14 cellular contexts compared by ENCODE assay signal in the genomic region with DNA sequence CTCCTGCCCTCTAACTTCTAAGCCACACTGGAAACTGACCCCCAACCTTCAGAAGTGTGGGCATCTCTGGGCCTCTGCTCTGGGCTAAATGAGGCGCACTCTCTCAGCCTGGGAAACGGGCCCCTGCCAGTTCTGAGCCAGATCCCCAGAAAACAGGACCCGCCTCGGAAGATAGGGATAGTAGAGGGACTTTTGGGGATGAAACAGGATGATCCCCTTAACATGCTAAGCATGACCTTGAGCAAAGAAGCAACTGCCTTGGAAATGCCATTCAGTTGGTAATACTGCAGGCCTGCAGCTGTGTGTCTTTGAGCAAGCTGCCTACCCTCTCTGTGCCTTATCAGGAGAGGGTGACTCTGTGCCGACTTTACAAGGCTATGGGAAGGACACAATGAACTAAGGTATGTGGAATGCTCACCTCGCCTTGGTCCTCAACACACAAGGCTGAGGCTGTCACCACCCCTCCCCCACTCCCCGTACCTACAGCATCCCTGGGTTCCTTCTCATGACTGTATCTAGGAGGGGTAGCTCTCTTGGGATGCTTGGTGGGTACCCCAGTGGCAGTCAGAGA. TPM values are rescaled to one million over a fixed set of nuclear protein-coding genes. Genes with fewer than 3 reads are reported as not detected.
DNase-seq lines count a peak whose midpoint lies in the region; ATAC-seq and TF ChIP-seq lines count a peak whose summit lies in the region.
"Had no signal": no experiment of that assay in that cellular context is flagged by ENCODE, and none has a peak within 500 bp of the region (broad histone marks: within the 10 kb centered on the region; RNA-seq: fewer than 3 reads in every experiment).

No MANE protein-coding gene starts in this region.

- H3K9me3 Mint-ChIP-seq in Caco-2 (ENCODE audit: unreplicated experiment): no peaks in the 10 kb centered on the region
- H3K9me3 Mint-ChIP-seq: activated T-cell treated with anti-CD3 and anti-CD28 coated beads, Interleukin-2, amount 50 U/mL, for 4 hours; CD4-positive, alpha-beta memory T cell; memory B cell had no signal

- H3K79me1 ChIP-seq in trophoblast cell (ENCODE audit: low read length): peaks cover 20% of the 10 kb centered on the region

- H3K4me3 ChIP-seq in Caco-2 (ENCODE audit: low read depth, low read length) (no peak overlapping the region), SJCRH30 (no peak overlapping the region), fibroblast of lung (replicated peaks in 1 of 4; ENCODE audit: control extremely low read depth in 1 of 4, insufficient read depth in 1 of 4, low read depth in 3 of 4, low read length in 4 of 4) (peak overlapping the region in 1 of 4 experiments; percentile 7), trophoblast cell (ENCODE audit: low read depth, low read length) (no peak overlapping the region)
- H3K4me3 ChIP-seq: HAP-1 had no signal

- CTCF ChIA-PET in Caco-2 (lab: Charles Lee): no interaction called here

- no TSS peak for BruUV-seq in Caco-2 (replicated peaks; lab: Mats Ljungman, UMichigan)

- ATAC-seq in GM19395 (IDR thresholded peaks at IDR 0.05; ENCODE audit: unreplicated experiment): no peak
- ATAC-seq: activated T-cell treated with anti-CD3 and anti-CD28 coated beads, Interleukin-2, amount 50 U/mL, for 4 hours had no signal

- H3K4me2 ChIP-seq in fibroblast of lung (ENCODE audit: extremely low read depth, insufficient read depth, low read length): peak overlapping the region; percentile 48
- H3K4me2 ChIP-seq in trophoblast cell (ENCODE audit: low read length): no peak overlapping the region

- peaks cover 3% of the 10 kb centered on the region; the same call in 1 of the 2 replicates for H3K36me3 ChIP-seq in Caco-2 (ENCODE audit: control insufficient read depth, insufficient read depth, low read length)
- H3K36me3 ChIP-seq in SJCRH30: peaks cover 6% of the 10 kb centered on the region; the same call in 1 of the 2 replicates
- peaks cover 3% of the 10 kb centered on the region for H3K36me3 ChIP-seq in fibroblast of lung (ENCODE audit: control insufficient read depth, insufficient read depth, low read length)
- peaks cover 2 to 6% of the 10 kb centered on the region in 2 experiments for H3K36me3 ChIP-seq in trophoblast cell (ENCODE audit: control insufficient read depth in 1 of 2, insufficient read depth in 2 of 2, low read length in 2 of 2)
- H3K36me3 ChIP-seq: HAP-1 had no signal

- H3K14ac ChIP-seq in trophoblast cell (ENCODE audit: low read length): peak overlapping the region; percentile 11

- H3K4me1 Mint-ChIP-seq in Caco-2 (ENCODE audit: low read depth, unreplicated experiment): peaks cover 14% of the 10 kb centered on the region

- no peak overlapping the region for H3K4me3 Mint-ChIP-seq in Caco-2 (ENCODE audit: unreplicated experiment)
- H3K4me3 Mint-ChIP-seq: activated T-cell treated with anti-CD3 and anti-CD28 coated beads, Interleukin-2, amount 50 U/mL, for 4 hours; CD4-positive, alpha-beta memory T cell; memory B cell had no signal

- peaks cover 36% of the 10 kb centered on the region for H3K36me3 Mint-ChIP-seq in Caco-2 (ENCODE audit: insufficient read depth, unreplicated experiment)

- no peak overlapping the region for H2AK5ac ChIP-seq in trophoblast cell (ENCODE audit: low read length)

- no peak for TF ChIP-seq CTCF in Caco-2 (IDR thresholded peaks at IDR 0.05; ENCODE audit: insufficient read depth in 1 of 2, low read depth in 1 of 2, low read length in 1 of 2, severe bottlenecking in 1 of 2, unreplicated experiment in 1 of 2)
- TF ChIP-seq CTCF in fibroblast of lung (conservative IDR thresholded peaks at IDR 0.05 in 1 of 2, IDR thresholded peaks at IDR 0.05 in 1 of 2; ENCODE audit: low read depth in 1 of 2, low read length in 2 of 2): no peak

- no peak overlapping the region for H4K8ac ChIP-seq in trophoblast cell (ENCODE audit: low read depth, low read length)

- no CpG with 5 or more reads among the region's 7 CpGs for WGBS in trophoblast cell (ENCODE audit: extremely low coverage, insufficient coverage, insufficient read length)

- peak overlapping the region; percentile 89 for H3K27ac ChIP-seq in SJCRH30
- peak overlapping the region; percentile 74 for H3K27ac ChIP-seq in fibroblast of lung (ENCODE audit: insufficient read depth, low read length)
- H3K27ac ChIP-seq in trophoblast cell (ENCODE audit: low read depth, low read length): no peak overlapping the region
- H3K27ac ChIP-seq: HL-60 had no signal

- H2BK120ac ChIP-seq in trophoblast cell (ENCODE audit: insufficient read depth, low read length, poor library complexity): no peak overlapping the region

- H4K12ac ChIP-seq in trophoblast cell (ENCODE audit: low read depth, low read length): no peak overlapping the region

- H3K27ac Mint-ChIP-seq in Caco-2 (ENCODE audit: unreplicated experiment): peak overlapping the region; percentile 67
- H3K27ac Mint-ChIP-seq: memory B cell had no signal

- H2BK12ac ChIP-seq in trophoblast cell (ENCODE audit: low read length): no peak overlapping the region

- DNase-seq in Caco-2 (no peak), SJCRH30 (no peak), fibroblast of lung (ENCODE audit: low read depth in 2 of 2) (peak in 1 of 2 donors; percentile 62), trophoblast cell (no peak), putamen (ENCODE audit: low spot score) (no peak), NCI-H526 (lab: John Stamatoyannopoulos, UW) (no peak), COLO668 (lab: John Stamatoyannopoulos, UW; ENCODE audit: unreplicated experiment) (no peak)
- DNase-seq: activated T-cell treated with anti-CD3 and anti-CD28 coated beads, Interleukin-2, amount 50 U/mL, for 4 hours; CD4-positive, alpha-beta memory T cell; effector CD8-positive, alpha-beta T cell had no signal

- H3K9ac ChIP-seq in fibroblast of lung (ENCODE audit: insufficient read depth, low read length) (peak overlapping the region; percentile 18), trophoblast cell (ENCODE audit: low read length) (no peak overlapping the region)

- no peak overlapping the region for H3K23ac ChIP-seq in trophoblast cell (ENCODE audit: low read length)

- peak overlapping the region; percentile 60 for H4K91ac ChIP-seq in trophoblast cell (ENCODE audit: low read depth, low read length)

- H3K4ac ChIP-seq in trophoblast cell (ENCODE audit: low read depth, low read length): peak overlapping the region; percentile 8

- peaks cover 15% of the 10 kb centered on the region for H3K4me1 ChIP-seq in Caco-2
- H3K4me1 ChIP-seq in SJCRH30: peaks cover 64% of the 10 kb centered on the region
- H3K4me1 ChIP-seq in fibroblast of lung (ENCODE audit: control insufficient read depth, extremely low read depth, insufficient read depth, low read length): peaks cover 37% of the 10 kb centered on the region
- peaks cover 37 to 43% of the 10 kb centered on the region in 2 experiments for H3K4me1 ChIP-seq in trophoblast cell (ENCODE audit: control insufficient read depth in 1 of 2, insufficient read depth in 2 of 2, low read length in 2 of 2)

- no peak overlapping the region for H2BK5ac ChIP-seq in trophoblast cell (ENCODE audit: low read depth, low read length, poor library complexity)

- no peaks in the 10 kb centered on the region for H3K27me3 ChIP-seq in Caco-2 (replicated peaks; ENCODE audit: control insufficient read depth, insufficient read depth, low read length)
- H3K27me3 ChIP-seq in SJCRH30: no peaks in the 10 kb centered on the region
- H3K27me3 ChIP-seq in fibroblast of lung (ENCODE audit: control insufficient read depth, insufficient read depth, low read length): no peaks in the 10 kb centered on the region
- H3K27me3 ChIP-seq in trophoblast cell (ENCODE audit: insufficient read depth, low read length): no peaks in the 10 kb centered on the region

- H2AFZ ChIP-seq in fibroblast of lung (ENCODE audit: low read length) (no peak overlapping the region), trophoblast cell (ENCODE audit: insufficient read depth, low read length, poor library complexity) (no peak overlapping the region)

- intact Hi-C loops in Caco-2 (cut with micrococcal nuclease; ENCODE audit: unreplicated experiment): no loop called here

- H3K79me2 ChIP-seq in fibroblast of lung (ENCODE audit: control insufficient read depth, insufficient read depth, low read length) (peaks cover 39% of the 10 kb centered on the region), trophoblast cell (ENCODE audit: control insufficient read depth, insufficient read depth, low read length, poor library complexity) (peaks cover 19% of the 10 kb centered on the region)

- no peak overlapping the region for H3K18ac ChIP-seq in trophoblast cell (ENCODE audit: low read length)

- H3K27me3 Mint-ChIP-seq in Caco-2 (ENCODE audit: insufficient read depth, unreplicated experiment): no peaks in the 10 kb centered on the region
- H3K27me3 Mint-ChIP-seq: CD4-positive, alpha-beta memory T cell; memory B cell had no signal

- peaks cover 2% of the 10 kb centered on the region for H4K20me1 ChIP-seq in fibroblast of lung (ENCODE audit: control insufficient read depth, extremely low read depth, insufficient read depth, low read length)

- H3K9me3 ChIP-seq in Caco-2 (no peaks in the 10 kb centered on the region), SJCRH30 (replicated peaks) (no peaks in the 10 kb centered on the region), fibroblast of lung (ENCODE audit: control insufficient read depth, insufficient read depth, low read depth, low read length) (no peaks in the 10 kb centered on the region), trophoblast cell (ENCODE audit: insufficient read depth, low read depth, low read length) (peaks cover 3% of the 10 kb centered on the region)
- H3K9me3 ChIP-seq: HAP-1 had no signal

- POLR2A ChIA-PET in Caco-2 (lab: Charles Lee): no interaction called here

RNA-seq across cellular contexts. Expression of gene NCOR2, which starts 54.0 kb away (rescaled TPM):
- 243 and 250 TPM in 2 replicates for total RNA-seq in Caco-2 (2022)
- total RNA-seq in SJCRH30 (2014; rRNA removed; shearing (Covaris generic)): 48.5 and 52.2 TPM in 2 replicates
- total RNA-seq in fibroblast of lung: 13.1 and 17.2 TPM in 2 replicates
- polyA plus RNA-seq in fibroblast of lung: 6.1 and 7.2 TPM in 2 replicates
- 49.7 and 79.6 TPM in 2 replicates for polyA plus RNA-seq in fibroblast of lung (2012)
- polyA minus RNA-seq in fibroblast of lung (ENCODE audit: low replicate concordance): 29.1 and 47.4 TPM in 2 replicates
- 147 and 153 TPM in 2 replicates for polyA plus RNA-seq in trophoblast cell (2013)
